9 cellular contexts compared by ENCODE assay signal in genomic region chr3:159987291-159987711, GRCh38. TPM values are rescaled to one million over a fixed set of nuclear protein-coding genes. Genes with fewer than 3 reads are reported as not detected.
DNase-seq lines count a peak whose midpoint lies in the region; ATAC-seq and TF ChIP-seq lines count a peak whose summit lies in the region.
"Had no signal": no experiment of that assay in that cellular context is flagged by ENCODE, and none has a peak within 500 bp of the region (broad histone marks: within the 10 kb centered on the region; RNA-seq: fewer than 3 reads in every experiment).

No MANE protein-coding gene starts in this region.

- no peak for DNase-seq in GM10266 (ENCODE audit: extremely low spot score)
- DNase-seq in activated CD4-positive, alpha-beta memory T cell treated with anti-CD3 and anti-CD28 coated beads, Interleukin-2, amount 10 ng/mL, durations not matched to agents 7 days and 5 days: no peak
- DNase-seq in naive thymus-derived CD8-positive, alpha-beta T cell: no peak
- DNase-seq in activated gamma-delta T cell treated with Interleukin-2 at 50 U/mL for 16 hours: no peak
- DNase-seq in left colon: no peak
- no peak for DNase-seq in RWPE1 (ENCODE audit: low spot score)
- DNase-seq in G401 (ENCODE audit: low spot score): no peak
- DNase-seq: NCI-H524 treated with DMSO at 0.1 percent for 48 hours had no signal

- peaks cover 17% of the 10 kb centered on the region for H3K4me1 Mint-ChIP-seq in activated CD4-positive, alpha-beta memory T cell treated with anti-CD3 and anti-CD28 coated beads, Interleukin-2, amount 10 ng/mL, durations not matched to agents 7 days and 5 days
- H3K4me1 Mint-ChIP-seq in naive thymus-derived CD8-positive, alpha-beta T cell: peaks cover 15 to 38% (median 33%) of the 10 kb centered on the region in 4 donors

- in situ Hi-C loops in G401 (cut with HindIII; ENCODE audit: low sequenced_read_pairs): no loop called here

- H3K27ac Mint-ChIP-seq in activated CD4-positive, alpha-beta memory T cell treated with anti-CD3 and anti-CD28 coated beads, Interleukin-2, amount 10 ng/mL, durations not matched to agents 7 days and 5 days: no peak overlapping the region
- H3K27ac Mint-ChIP-seq in naive thymus-derived CD8-positive, alpha-beta T cell: peak overlapping the region in 4 of 10 donors; percentile 16 to 91 (median 56)

- H3K9me3 Mint-ChIP-seq in activated CD4-positive, alpha-beta memory T cell treated with anti-CD3 and anti-CD28 coated beads, Interleukin-2, amount 10 ng/mL, durations not matched to agents 7 days and 5 days: no peaks in the 10 kb centered on the region
- H3K9me3 Mint-ChIP-seq in naive thymus-derived CD8-positive, alpha-beta T cell: no peaks in the 10 kb centered on the region

- peaks cover 18% of the 10 kb centered on the region for H3K27me3 Mint-ChIP-seq in activated CD4-positive, alpha-beta memory T cell treated with anti-CD3 and anti-CD28 coated beads, Interleukin-2, amount 10 ng/mL, durations not matched to agents 7 days and 5 days
- peaks cover 0 to 3% (median 0%) of the 10 kb centered on the region in 5 donors for H3K27me3 Mint-ChIP-seq in naive thymus-derived CD8-positive, alpha-beta T cell

- peak overlapping the region; percentile 61 for H3K4me3 Mint-ChIP-seq in activated CD4-positive, alpha-beta memory T cell treated with anti-CD3 and anti-CD28 coated beads, Interleukin-2, amount 10 ng/mL, durations not matched to agents 7 days and 5 days
- peak overlapping the region in 7 of 10 donors; percentile 24 to 90 (median 87) for H3K4me3 Mint-ChIP-seq in naive thymus-derived CD8-positive, alpha-beta T cell

- intact Hi-C loops in left colon (cut with DNase I, micrococcal nuclease): no loop called here

- CTCF ChIA-PET in activated CD4-positive, alpha-beta memory T cell treated with anti-CD3 and anti-CD28 coated beads, Interleukin-2, amount 10 ng/mL, durations not matched to agents 7 days and 5 days (lab: Charles Lee): interaction anchor here (0.7 to 8.3 kb wide), 19 partner anchors 8 to 469 kb away, joined by 3 to 148 read pairs (median 3); partner anchors contain the start of gene C3orf80
- CTCF ChIA-PET in RWPE1 (lab: Yijun Ruan, JAX): interaction anchor here (0.6 to 1.6 kb wide), 5 partner anchors 11 to 193 kb away, joined by 3 to 5 read pairs (median 5); no protein-coding TSS in a partner anchor

- POLR2A ChIA-PET in activated CD4-positive, alpha-beta memory T cell treated with anti-CD3 and anti-CD28 coated beads, Interleukin-2, amount 10 ng/mL, durations not matched to agents 7 days and 5 days (lab: Charles Lee): interaction anchor here (0.9 kb wide), 1 partner anchor 19 kb away, joined by 3 read pairs; no protein-coding TSS in a partner anchor
- POLR2A ChIA-PET in naive thymus-derived CD8-positive, alpha-beta T cell (lab: Charles Lee): no interaction called here
- POLR2A ChIA-PET in RWPE1 (lab: Yijun Ruan, JAX; ENCODE audit: low non-redundant PET): no interaction called here

- peak; percentile 16 for TF ChIP-seq CTCF in GM10266 (IDR thresholded peaks at IDR 0.05; ENCODE audit: control insufficient read depth, insufficient read depth, low read depth, missing control alignments)
- TF ChIP-seq CTCF in RWPE1 (conservative IDR thresholded peaks at IDR 0.05; ENCODE audit: low read depth): no peak

- H3K36me3 Mint-ChIP-seq in activated CD4-positive, alpha-beta memory T cell treated with anti-CD3 and anti-CD28 coated beads, Interleukin-2, amount 10 ng/mL, durations not matched to agents 7 days and 5 days (ENCODE audit: low read depth): no peaks in the 10 kb centered on the region
- no peaks in the 10 kb centered on the region for H3K36me3 Mint-ChIP-seq in naive thymus-derived CD8-positive, alpha-beta T cell

- ATAC-seq in HG02973 (IDR thresholded peaks at IDR 0.05; ENCODE audit: unreplicated experiment): peak; percentile 26
- ATAC-seq in naive thymus-derived CD8-positive, alpha-beta T cell: no peak
- ATAC-seq in left colon: no peak

- no peak overlapping the region for H3K27ac ChIP-seq in RWPE1

RNA-seq across cellular contexts. Expression of gene IL12A, which starts 1.3 kb away (rescaled TPM):
- 1 to 10 TPM in 1 of 2 experiments, under 1 TPM in 1; 0.55 to 1.4 TPM for total RNA-seq in activated CD4-positive, alpha-beta memory T cell treated with anti-CD3 and anti-CD28 coated beads, Interleukin-2, amount 10 ng/mL, durations not matched to agents 7 days and 5 days
- 1 to 10 TPM; 1.0 to 3.0 TPM for total RNA-seq in naive thymus-derived CD8-positive, alpha-beta T cell
- under 1 TPM; 0.37 to 0.60 (median 0.43) TPM for polyA plus RNA-seq in naive thymus-derived CD8-positive, alpha-beta T cell
- total RNA-seq in left colon: under 1 TPM; 0.17 to 0.67 TPM
- total RNA-seq in G401 (2014; rRNA removed; shearing (Covaris generic)): 0.49 and 1.4 TPM in 2 replicates
